ENCODE assay signal across 22 cellular contexts in genomic region chr17:79534111-79534510, GRCh38.
DNase-seq lines count a peak whose midpoint lies in the region; ATAC-seq, FAIRE-seq and TF ChIP-seq lines count a peak whose summit lies in the region.
"Had no signal": no experiment of that assay in that cellular context is flagged by ENCODE, and none has a peak within 500 bp of the region (broad histone marks: within the 10 kb centered on the region; RNA-seq: fewer than 3 reads in every experiment).

No MANE protein-coding gene starts in this region.

- H3K79me2 ChIP-seq in osteoblast (ENCODE audit: insufficient read depth, low read length): no peaks in the 10 kb centered on the region

- DNase-seq in bronchial epithelial cell (ENCODE audit: low read depth): no peak
- peak; percentile 30 for DNase-seq in osteoblast (ENCODE audit: insufficient read length, low spot score, missing footprints)
- DNase-seq in urothelium cell line (ENCODE audit: low spot score): no peak
- DNase-seq in cerebellar nuclear complex (lab: John Stamatoyannopoulos, UW): no peak
- DNase-seq in DMS114 treated with DMSO at 0.1 percent for 48 hours (lab: John Stamatoyannopoulos, UW; ENCODE audit: unreplicated experiment): no peak
- DNase-seq: C1 segment of cervical spinal cord; Calu3; CD4-positive, alpha-beta memory T cell; COR-L47; DMS153; DND-41; GM23248; H7; HCEC 1CT had no signal

- peak overlapping the region in 7 of 11 experiments; percentile 28 to 85 (median 74); a peak in 14 of 22 replicates for H3K4me2 ChIP-seq in BLaER1 treated with 17β-estradiol and CSF1 and Interleukin-3, amounts not matched to agents 10 nM and 100 nM
- no peak overlapping the region for H3K4me2 ChIP-seq in osteoblast (ENCODE audit: insufficient read depth, low read length)

- H3K4me1 ChIP-seq in BLaER1 treated with 17β-estradiol and CSF1 and Interleukin-3, amounts not matched to agents 10 nM and 100 nM: peaks cover 10 to 58% (median 44%) of the 10 kb centered on the region in 10 experiments
- H3K4me1 ChIP-seq in osteoblast (ENCODE audit: insufficient read depth, low read length): no peaks in the 10 kb centered on the region

- no peak for TF ChIP-seq CTCF in bronchial epithelial cell (IDR thresholded peaks at IDR 0.05; ENCODE audit: insufficient read depth, low read length, severe bottlenecking)
- TF ChIP-seq CTCF in osteoblast (IDR thresholded peaks at IDR 0.05; ENCODE audit: extremely low read depth, low read depth, low read length): no peak

- no peak overlapping the region for H3K4me3 ChIP-seq in BLaER1 treated with 17β-estradiol and CSF1 and Interleukin-3, amounts not matched to agents 10 nM and 100 nM
- no peak overlapping the region for H3K4me3 ChIP-seq in bronchial epithelial cell (ENCODE audit: low read depth, low read length)
- no peak overlapping the region for H3K4me3 ChIP-seq in osteoblast (ENCODE audit: insufficient read depth, low read length)
- H3K4me3 ChIP-seq: GM23248 had no signal

- H4K20me1 ChIP-seq in BLaER1 treated with 17β-estradiol and CSF1 and Interleukin-3, amounts not matched to agents 10 nM and 100 nM: no peaks in the 10 kb centered on the region; a peak in 1 of 22 replicates
- no peaks in the 10 kb centered on the region for H4K20me1 ChIP-seq in osteoblast (ENCODE audit: insufficient read depth, low read length)

- FAIRE-seq in bronchial epithelial cell (lab: Jason Lieb, UNC) (peak; percentile 28), urothelium cell line (lab: Jason Lieb, UNC) (peak; percentile 5)
- FAIRE-seq: A204.1, G401.6, GM12892, GM19239, H1 had no signal

- H3K9me3 ChIP-seq in BLaER1 treated with 17β-estradiol and CSF1 and Interleukin-3, amounts not matched to agents 10 nM and 100 nM (replicated peaks in 1 of 11): no peaks in the 10 kb centered on the region
- H3K9me3 ChIP-seq in osteoblast (ENCODE audit: low read depth, low read length): no peaks in the 10 kb centered on the region

- ATAC-seq in GM18858 (IDR thresholded peaks at IDR 0.05; ENCODE audit: unreplicated experiment) (no peak), HG03095 (IDR thresholded peaks at IDR 0.05; ENCODE audit: unreplicated experiment) (no peak)

- H3K9ac ChIP-seq in BLaER1 treated with 17β-estradiol and CSF1 and Interleukin-3, amounts not matched to agents 10 nM and 100 nM: no peak overlapping the region
- H3K9ac ChIP-seq: GM23248 had no signal

- H3K27ac ChIP-seq in BLaER1 treated with 17β-estradiol and CSF1 and Interleukin-3, amounts not matched to agents 10 nM and 100 nM: no peak overlapping the region
- H3K27ac ChIP-seq in osteoblast (ENCODE audit: low read depth, low read length): no peak overlapping the region
- H3K27ac ChIP-seq: GM23248 had no signal

- no peak overlapping the region for H2AFZ ChIP-seq in osteoblast (ENCODE audit: low read length)
- H2AFZ ChIP-seq: GM23248 had no signal

- no peaks in the 10 kb centered on the region for H3K36me3 ChIP-seq in BLaER1 treated with 17β-estradiol and CSF1 and Interleukin-3, amounts not matched to agents 10 nM and 100 nM
- H3K36me3 ChIP-seq in bronchial epithelial cell (ENCODE audit: control insufficient read depth, insufficient read depth, low read length) (no peaks in the 10 kb centered on the region), osteoblast (ENCODE audit: insufficient read depth, low read length) (no peaks in the 10 kb centered on the region)

- H3K27me3 ChIP-seq in BLaER1 treated with 17β-estradiol and CSF1 and Interleukin-3, amounts not matched to agents 10 nM and 100 nM: no peaks in the 10 kb centered on the region
- H3K27me3 ChIP-seq in bronchial epithelial cell (ENCODE audit: control insufficient read depth, insufficient read depth, low read length): no peaks in the 10 kb centered on the region
- no peaks in the 10 kb centered on the region for H3K27me3 ChIP-seq in osteoblast (ENCODE audit: insufficient read depth, low read length)
